ENCODE assay signal across 17 cellular contexts in the genomic region with DNA sequence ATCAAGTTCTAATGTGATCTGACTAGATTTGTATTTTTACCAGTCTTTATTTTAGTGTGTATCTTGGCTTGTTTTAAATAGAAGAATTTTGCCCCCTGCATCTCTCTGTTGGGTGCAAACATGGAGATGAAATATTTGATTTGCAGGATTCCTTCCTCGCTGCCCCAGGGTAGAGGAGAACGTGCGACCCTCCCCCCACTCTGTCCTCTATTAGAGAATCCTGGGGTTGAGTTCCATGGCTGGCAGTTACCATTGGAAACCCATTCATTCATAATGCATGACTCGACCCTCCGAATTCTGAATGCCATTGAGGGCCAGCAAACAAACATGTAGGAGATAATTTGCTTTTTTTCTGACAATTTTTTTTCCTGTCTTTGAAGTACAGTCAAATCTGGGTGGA. TPM values are rescaled to one million over a fixed set of nuclear protein-coding genes. Genes with fewer than 3 reads are reported as not detected.
DNase-seq lines count a peak whose midpoint lies in the region; ATAC-seq and TF ChIP-seq lines count a peak whose summit lies in the region.
"Had no signal": no experiment of that assay in that cellular context is flagged by ENCODE, and none has a peak within 500 bp of the region (broad histone marks: within the 10 kb centered on the region; RNA-seq: fewer than 3 reads in every experiment).

No MANE protein-coding gene starts in this region.

- H3K9me3 Mint-ChIP-seq in activated CD8-positive, alpha-beta memory T cell treated with anti-CD3 and anti-CD28 coated beads, Interleukin-2, amount 10 ng/mL, durations not matched to agents 7 days and 5 days (ENCODE audit: low read depth) = no peaks in the 10 kb centered on the region

- H3K36me3 ChIP-seq in BE2C (peaks cover 5% of the 10 kb centered on the region; the same call in 1 of the 2 replicates), HUES64 (ENCODE audit: insufficient read depth, low read length) (no peaks in the 10 kb centered on the region), mesodermal cell (ENCODE audit: control insufficient read depth, insufficient read depth, low read length) (no peaks in the 10 kb centered on the region)

- H3K27me3 ChIP-seq in BE2C = no peaks in the 10 kb centered on the region
- H3K27me3 ChIP-seq in HUES64 (ENCODE audit: insufficient read depth, low read length) = no peaks in the 10 kb centered on the region
- H3K27me3 ChIP-seq: body of pancreas had no signal

- H3K4me3 ChIP-seq in BE2C (ENCODE audit: low read depth, low read length) = peak overlapping the region; percentile 67
- peak overlapping the region; percentile 61 for H3K4me3 ChIP-seq in HUES64 (ENCODE audit: low read length)
- H3K4me3 ChIP-seq in mesodermal cell (ENCODE audit: extremely low read depth, insufficient read depth, low read length, poor library complexity, severe bottlenecking) = peak overlapping the region; percentile 27
- H3K4me3 ChIP-seq: body of pancreas, lung had no signal

- H3K9ac ChIP-seq in HUES64 (ENCODE audit: low read depth, low read length) = peak overlapping the region; percentile 80

- DNase-seq in BE2C (peak; percentile 35), caudate nucleus (lab: John Stamatoyannopoulos, UW) (peak in 3 of 61 donors; percentile 13 to 24 (median 21)), NCI-H774 (lab: John Stamatoyannopoulos, UW) (no peak)
- no peak for DNase-seq in activated CD8-positive, alpha-beta memory T cell treated with anti-CD3 and anti-CD28 coated beads, Interleukin-2, amount 10 ng/mL, durations not matched to agents 7 days and 5 days
- DNase-seq: activated naive CD4-positive, alpha-beta T cell; body of pancreas; dermis blood vessel endothelial cell; NCI-H345; nephron progenitor cell; stimulated activated CD4-positive, alpha-beta T cell treated with anti-CD3 and anti-CD28 coated beads, Interleukin-4, amount 100 ng/mL, for 4 hours; SW 1271 had no signal

- no peak for TF ChIP-seq CTCF in BE2C (IDR thresholded peaks at IDR 0.05; ENCODE audit: low read depth, low read length)

- ATAC-seq in HG02642 (IDR thresholded peaks at IDR 0.05; ENCODE audit: poor library complexity, unreplicated experiment) (no peak), GM19395 (IDR thresholded peaks at IDR 0.05; ENCODE audit: unreplicated experiment) (no peak)
- no peak for ATAC-seq in activated CD8-positive, alpha-beta memory T cell treated with anti-CD3 and anti-CD28 coated beads, Interleukin-2, amount 10 ng/mL, durations not matched to agents 7 days and 5 days
- ATAC-seq: body of pancreas had no signal

- H3K27me3 Mint-ChIP-seq in activated CD8-positive, alpha-beta memory T cell treated with anti-CD3 and anti-CD28 coated beads, Interleukin-2, amount 10 ng/mL, durations not matched to agents 7 days and 5 days = peaks cover 22% of the 10 kb centered on the region
- H3K27me3 Mint-ChIP-seq: type B pancreatic cell had no signal

- H3K4me1 ChIP-seq in BE2C (peaks cover 4% of the 10 kb centered on the region; the same call in 1 of the 2 replicates), HUES64 (ENCODE audit: insufficient read depth, low read length) (peaks cover 71% of the 10 kb centered on the region), mesodermal cell (ENCODE audit: control insufficient read depth, insufficient read depth, low read length, poor library complexity, severe bottlenecking) (peaks cover 7% of the 10 kb centered on the region)
- H3K4me1 ChIP-seq: body of pancreas had no signal

- no peaks in the 10 kb centered on the region for H3K36me3 Mint-ChIP-seq in activated CD8-positive, alpha-beta memory T cell treated with anti-CD3 and anti-CD28 coated beads, Interleukin-2, amount 10 ng/mL, durations not matched to agents 7 days and 5 days

- H3K9me3 ChIP-seq in BE2C (no peaks in the 10 kb centered on the region), HUES64 (ENCODE audit: insufficient read depth, low read depth, low read length) (no peaks in the 10 kb centered on the region; the same call in 1 of the 2 replicates), mesodermal cell (ENCODE audit: control insufficient read depth, low read length) (peaks cover 8% of the 10 kb centered on the region)
- H3K9me3 ChIP-seq: body of pancreas had no signal

- H3K4me1 Mint-ChIP-seq in activated CD8-positive, alpha-beta memory T cell treated with anti-CD3 and anti-CD28 coated beads, Interleukin-2, amount 10 ng/mL, durations not matched to agents 7 days and 5 days = no peaks in the 10 kb centered on the region

- H3K4me3 Mint-ChIP-seq in activated CD8-positive, alpha-beta memory T cell treated with anti-CD3 and anti-CD28 coated beads, Interleukin-2, amount 10 ng/mL, durations not matched to agents 7 days and 5 days = no peak overlapping the region
- H3K4me3 Mint-ChIP-seq: nephron progenitor cell, type B pancreatic cell had no signal

- CTCF ChIA-PET in activated CD8-positive, alpha-beta memory T cell treated with anti-CD3 and anti-CD28 coated beads, Interleukin-2, amount 10 ng/mL, durations not matched to agents 7 days and 5 days (lab: Charles Lee) = interaction anchor here (1.5 kb wide), 1 partner anchor 130 kb away, joined by 3 read pairs; no protein-coding TSS in a partner anchor

- H3K27ac ChIP-seq in HUES64 (ENCODE audit: low read depth, low read length) (peak overlapping the region; percentile 93), caudate nucleus (ENCODE audit: low read depth, low read length) (peak overlapping the region; percentile 76), mesodermal cell (ENCODE audit: low read depth, low read length, severe bottlenecking) (peak overlapping the region; percentile 83)
- H3K27ac ChIP-seq: body of pancreas had no signal

- WGBS in HUES64 = 5% methylated on average over 5 of the region's 5 CpGs
- 14% methylated on average over 5 of the region's 5 CpGs; no CpG with 5 or more reads in 1 of the 2 experiments for WGBS in mesodermal cell (ENCODE audit: insufficient coverage in 2 of 2), 2 experiments

- H3K27ac Mint-ChIP-seq in activated CD8-positive, alpha-beta memory T cell treated with anti-CD3 and anti-CD28 coated beads, Interleukin-2, amount 10 ng/mL, durations not matched to agents 7 days and 5 days = no peak overlapping the region
- H3K27ac Mint-ChIP-seq: nephron progenitor cell, type B pancreatic cell had no signal

RNA-seq across cellular contexts. Expression of gene TRIM2, which starts 53.7 kb away (rescaled TPM):
- polyA plus RNA-seq in BE2C (2012; ENCODE audit: insufficient read depth, insufficient read length, low read depth) = 37.7 TPM
- 40.0 TPM for polyA plus RNA-seq in HUES64 (2013, experiment 1 of 2)
- 35.8 TPM for polyA plus RNA-seq in HUES64 (2013, experiment 2 of 2)
- polyA plus RNA-seq in mesodermal cell (2013, experiment 1 of 2) = 24.0 TPM
- polyA plus RNA-seq in mesodermal cell (2013, experiment 2 of 2) = 22.8 TPM
- not detected for total RNA-seq in activated CD8-positive, alpha-beta memory T cell treated with anti-CD3 and anti-CD28 coated beads, Interleukin-2, amount 10 ng/mL, durations not matched to agents 7 days and 5 days
